Comparison of ENCODE assay signal across 16 cellular contexts in genomic region chr17:74297941-74298340, GRCh38. TPM values are rescaled to one million over a fixed set of nuclear protein-coding genes. Genes with fewer than 3 reads are reported as not detected.
DNase-seq lines count a peak whose midpoint lies in the region; ATAC-seq, FAIRE-seq and TF ChIP-seq lines count a peak whose summit lies in the region.
"Had no signal": no experiment of that assay in that cellular context is flagged by ENCODE, and none has a peak within 500 bp of the region (broad histone marks: within the 10 kb centered on the region; RNA-seq: fewer than 3 reads in every experiment).

No MANE protein-coding gene starts in this region.

- TF ChIP-seq CTCF in neural progenitor cell (IDR thresholded peaks at IDR 0.05): no peak
- TF ChIP-seq CTCF in kidney (IDR thresholded peaks at IDR 0.05; ENCODE audit: borderline replicate concordance, extremely low read depth, insufficient read depth): no peak

- peaks cover 21% of the 10 kb centered on the region for H3K27me3 Mint-ChIP-seq in neural progenitor cell (ENCODE audit: insufficient read depth, low read depth)

- no peaks in the 10 kb centered on the region for H3K79me2 ChIP-seq in neural progenitor cell (ENCODE audit: low read depth)

- FAIRE-seq in kidney (lab: Jason Lieb, UNC): no peak
- FAIRE-seq: endometrium had no signal

- peaks cover 10% of the 10 kb centered on the region for H3K9me3 Mint-ChIP-seq in neural progenitor cell

- H3K4me1 Mint-ChIP-seq in neural progenitor cell: peaks cover 26% of the 10 kb centered on the region

- no peaks in the 10 kb centered on the region for H4K20me1 ChIP-seq in neural progenitor cell (ENCODE audit: low read depth)

- peak; percentile 96 for ATAC-seq in activated CD4-positive, CD25-positive, alpha-beta regulatory T cell treated with anti-CD3 and anti-CD28 coated beads, Interleukin-2, amount 50 U/mL, for 24 hours
- ATAC-seq in HG03196 (IDR thresholded peaks at IDR 0.05; ENCODE audit: unreplicated experiment): no peak

- no peak overlapping the region for H2AFZ ChIP-seq in neural progenitor cell (replicated peaks)

- peaks cover 12% of the 10 kb centered on the region for H3F3A ChIP-seq in neural progenitor cell (ENCODE audit: low read depth)

- H3K4me3 ChIP-seq in neural progenitor cell (no peak overlapping the region), kidney (ENCODE audit: low read length in 2 of 2) (no peak overlapping the region)

- H3K36me3 Mint-ChIP-seq in neural progenitor cell: no peaks in the 10 kb centered on the region

- intact Hi-C loops in kidney (cut with DNase I): no loop called here

- H3K4me1 ChIP-seq in neural progenitor cell (no peaks in the 10 kb centered on the region), kidney (ENCODE audit: control insufficient read depth in 1 of 2, insufficient read depth in 1 of 2, low read depth in 1 of 2, low read length in 2 of 2) (no peaks in the 10 kb centered on the region)

- H3K9ac ChIP-seq in neural progenitor cell (no peak overlapping the region), kidney (ENCODE audit: low read length in 2 of 2) (no peak overlapping the region)

- H3K9me3 ChIP-seq in neural progenitor cell (ENCODE audit: low read depth) (no peaks in the 10 kb centered on the region), kidney (ENCODE audit: control insufficient read depth in 1 of 2, low read length in 2 of 2) (no peaks in the 10 kb centered on the region)

- peak overlapping the region; percentile 4 for H3K27ac Mint-ChIP-seq in neural progenitor cell

- H3K36me3 ChIP-seq in neural progenitor cell: no peaks in the 10 kb centered on the region
- H3K36me3 ChIP-seq in kidney (ENCODE audit: control insufficient read depth in 1 of 2, insufficient read depth in 2 of 2, low read length in 2 of 2): no peaks in the 10 kb centered on the region

- H3K27me3 ChIP-seq in neural progenitor cell: no peaks in the 10 kb centered on the region

- H3K4me2 ChIP-seq in neural progenitor cell: no peak overlapping the region

- no peak overlapping the region for H3K27ac ChIP-seq in neural progenitor cell
- H3K27ac ChIP-seq in kidney (ENCODE audit: low read depth in 2 of 2, low read length in 2 of 2): no peak overlapping the region
- H3K27ac ChIP-seq: 22Rv1 had no signal

- no peak overlapping the region for H3K4me3 Mint-ChIP-seq in neural progenitor cell

- DNase-seq in activated CD4-positive, CD25-positive, alpha-beta regulatory T cell treated with anti-CD3 and anti-CD28 coated beads, Interleukin-2, amount 50 U/mL, for 72 hours: no peak
- DNase-seq in Daoy (ENCODE audit: low read depth): peak; percentile 77
- peak; percentile 65 to 74 for DNase-seq in activated T-cell treated with anti-CD3 and anti-CD28 coated beads, Interleukin-2, amount 50 U/mL, for 48 hours
- no peak for DNase-seq in neural progenitor cell (ENCODE audit: low spot score)
- no peak for DNase-seq in LoVo (ENCODE audit: low spot score)
- DNase-seq in kidney: no peak
- DNase-seq: Kasumi-1, NCI-H2029, NCI-H526 treated with DMSO at 0.1 percent for 48 hours, SHP77 treated with DMSO at 0.1 percent for 48 hours, T1000 had no signal

RNA-seq across cellular contexts. Expression of gene DNAI2, which starts 23.9 kb away (rescaled TPM):
- not detected in 2 replicates for total RNA-seq in Daoy (2014; rRNA removed; shearing (Covaris generic))
- total RNA-seq in neural progenitor cell (ENCODE audit: low replicate concordance) (not detected in 2 replicates), kidney (0.22 TPM)
- not detected for polyA plus RNA-seq in kidney (ENCODE audit: insufficient read depth, low read depth, low replicate concordance)
- total RNA-seq: myocyte had no signal

RNA-seq across cellular contexts. Expression of gene KIF19, which starts 28.1 kb away (rescaled TPM):
- 0.12 TPM in 1 of 2 replicates, not detected in the other for total RNA-seq in Daoy (2014; rRNA removed; shearing (Covaris generic))
- total RNA-seq in neural progenitor cell (ENCODE audit: low replicate concordance): 0.15 and 0.62 TPM in 2 replicates
- total RNA-seq in kidney: 0.85 TPM
- polyA plus RNA-seq in kidney (ENCODE audit: insufficient read depth, low read depth, low replicate concordance): not detected
- total RNA-seq: myocyte had no signal

Comparison
In these comparisons a context has a peak if more than half of its experiments do, and no peak if none do; other contexts are left out.
1. DNase-seq: peak in Daoy (single experiment) and activated T-cell treated with anti-CD3 and anti-CD28 coated beads, Interleukin-2, amount 50 U/mL, for 48 hours (2 of 2); none in activated CD4-positive, CD25-positive, alpha-beta regulatory T cell treated with anti-CD3 and anti-CD28 coated beads, Interleukin-2, amount 50 U/mL, for 72 hours (single experiment), neural progenitor cell (single experiment), LoVo (single experiment) and kidney (single experiment).